Comparison of ENCODE assay signal across 15 cellular contexts in the genomic region with DNA sequence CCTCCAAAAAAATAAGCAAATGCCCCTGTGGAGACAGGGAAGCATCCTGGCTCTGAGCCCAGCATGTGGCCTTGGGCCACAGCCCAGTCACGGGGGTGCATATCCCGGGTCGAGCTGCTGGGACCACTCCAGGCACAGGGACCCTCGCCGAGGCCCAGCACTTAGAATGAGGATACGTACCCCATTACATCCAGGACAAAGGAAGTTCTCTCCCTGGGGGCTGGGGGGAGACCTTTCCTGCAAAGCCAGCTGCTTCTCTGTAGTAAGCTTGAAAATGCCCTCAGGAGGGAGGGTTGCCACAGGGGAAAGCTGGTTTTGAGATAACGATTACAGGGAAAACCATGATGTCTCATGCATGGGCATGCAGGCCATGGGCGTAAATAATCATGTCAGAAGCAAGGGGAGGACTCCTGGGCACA.
DNase-seq lines count a peak whose midpoint lies in the region; ATAC-seq and TF ChIP-seq lines count a peak whose summit lies in the region.
"Had no signal": no experiment of that assay in that cellular context is flagged by ENCODE, and none has a peak within 500 bp of the region (broad histone marks: within the 10 kb centered on the region; RNA-seq: fewer than 3 reads in every experiment).

No MANE protein-coding gene starts in this region.

- DNase-seq in adrenal gland: peak in 6 of 7 donors; percentile 64 to 70 (median 67)
- peak; percentile 34 for DNase-seq in hepatic stellate cell (ENCODE audit: low spot score)
- no peak for DNase-seq in NCI-H748 (lab: John Stamatoyannopoulos, UW; ENCODE audit: unreplicated experiment)
- no peak for DNase-seq in NCI-H2196 treated with DMSO at 0.1 percent for 48 hours (lab: John Stamatoyannopoulos, UW; ENCODE audit: unreplicated experiment)
- DNase-seq: activated CD4-positive, alpha-beta T cell treated with anti-CD3 and anti-CD28 coated beads for 4 hours; activated naive CD4-positive, alpha-beta T cell treated with anti-CD3 and anti-CD28 coated beads, Interleukin-2, amount 50 U/mL, for 16 hours; effector memory CD4-positive, alpha-beta T cell; EL; KG1; nephron progenitor cell; stimulated activated CD4-positive, alpha-beta T cell treated with anti-CD3 and anti-CD28 coated beads, Interleukin-4, amount 100 ng/mL, for 1 hour had no signal

- no peak overlapping the region for H3K4me3 ChIP-seq in adrenal gland
- no peak overlapping the region for H3K4me3 ChIP-seq in subcutaneous abdominal adipose tissue (ENCODE audit: low read depth in 1 of 5, low read length in 5 of 5)
- H3K4me3 ChIP-seq: suprapubic skin had no signal

- H3K27ac ChIP-seq in adrenal gland (peak overlapping the region; percentile 25 to 84 (median 68)), subcutaneous abdominal adipose tissue (ENCODE audit: low read depth, low read length) (peak overlapping the region; percentile 51)
- H3K27ac ChIP-seq: suprapubic skin had no signal

- peak overlapping the region in 1 of 5 donors; percentile 13 for H3K9ac ChIP-seq in subcutaneous abdominal adipose tissue (ENCODE audit: low read length in 5 of 5)

- no peaks in the 10 kb centered on the region for H3K9me3 ChIP-seq in adrenal gland (replicated peaks in 1 of 3)
- no peaks in the 10 kb centered on the region for H3K9me3 ChIP-seq in subcutaneous abdominal adipose tissue (ENCODE audit: control insufficient read depth in 5 of 5, low read length in 5 of 5)
- H3K9me3 ChIP-seq: suprapubic skin had no signal

- peak; percentile 2 for ATAC-seq in HG03439 (IDR thresholded peaks at IDR 0.05; ENCODE audit: unreplicated experiment)
- ATAC-seq in GM19467 (IDR thresholded peaks at IDR 0.05; ENCODE audit: unreplicated experiment): no peak

- intact Hi-C loops in adrenal gland (cut with DNase I): no loop called here

- no peak for TF ChIP-seq CTCF in adrenal gland (IDR thresholded peaks at IDR 0.05)

- no peaks in the 10 kb centered on the region for H3K27me3 ChIP-seq in adrenal gland
- H3K27me3 ChIP-seq in subcutaneous abdominal adipose tissue (ENCODE audit: control insufficient read depth in 5 of 5, insufficient read depth in 4 of 5, low read length in 5 of 5): no peaks in the 10 kb centered on the region
- H3K27me3 ChIP-seq: suprapubic skin had no signal

- no peaks in the 10 kb centered on the region for H3K36me3 ChIP-seq in adrenal gland (replicated peaks in 1 of 2)
- peaks cover 0 to 36% (median 25%) of the 10 kb centered on the region in 5 donors for H3K36me3 ChIP-seq in subcutaneous abdominal adipose tissue (ENCODE audit: control insufficient read depth in 5 of 5, insufficient read depth in 5 of 5, low read length in 5 of 5)
- H3K36me3 ChIP-seq: suprapubic skin had no signal

- 3 to 23% (median 22%) methylated on average over 7 to 8 of the region's 8 CpGs for WGBS in adrenal gland, 4 donors

- H3K4me1 ChIP-seq in adrenal gland (replicated peaks in 1 of 2): peaks cover 20 to 25% of the 10 kb centered on the region in 2 donors
- H3K4me1 ChIP-seq in subcutaneous abdominal adipose tissue (ENCODE audit: control insufficient read depth in 5 of 5, insufficient read depth in 5 of 5, low read length in 5 of 5): peaks cover 2 to 54% (median 25%) of the 10 kb centered on the region in 5 donors

- no peak for TF ChIP-seq POLR2A in adrenal gland (IDR thresholded peaks at IDR 0.05)

Comparison
In these comparisons a context has a peak if more than half of its experiments do, and no peak if none do; other contexts are left out.
1. DNase-seq: peak in adrenal gland (6 of 7) and hepatic stellate cell (single experiment); none in NCI-H748 (single experiment) and NCI-H2196 treated with DMSO at 0.1 percent for 48 hours (single experiment).